Comparison of ENCODE assay signal across 8 cellular contexts in genomic region chr19:2014731-2015610, GRCh38. TPM values are rescaled to one million over a fixed set of nuclear protein-coding genes. Genes with fewer than 3 reads are reported as not detected.
DNase-seq lines count a peak whose midpoint lies in the region; ATAC-seq and TF ChIP-seq lines count a peak whose summit lies in the region.

No MANE protein-coding gene starts in this region.

- DNase-seq in GM06990 (ENCODE audit: extremely low read depth, insufficient read length), result no peak
- DNase-seq in NCI-H2227 (lab: John Stamatoyannopoulos, UW; ENCODE audit: unreplicated experiment), result peak; percentile 51
- DNase-seq in substantia nigra (lab: John Stamatoyannopoulos, UW), result no peak

- peaks cover 41% of the 10 kb centered on the region for H3K4me1 Mint-ChIP-seq in brain

- no peaks in the 10 kb centered on the region for H3K27me3 Mint-ChIP-seq in brain

- peaks cover 35% of the 10 kb centered on the region for H3K36me3 Mint-ChIP-seq in brain

- H3K27me3 ChIP-seq in GM06990 (replicated peaks; ENCODE audit: control insufficient read depth, insufficient read depth, low read length), result no peaks in the 10 kb centered on the region
- no peaks in the 10 kb centered on the region for H3K27me3 ChIP-seq in layer of hippocampus (ENCODE audit: control insufficient read depth, insufficient read depth, low read length)

- ATAC-seq in HG03521 (IDR thresholded peaks at IDR 0.05; ENCODE audit: unreplicated experiment), result no peak
- no peak for ATAC-seq in GM19035 (IDR thresholded peaks at IDR 0.05; ENCODE audit: unreplicated experiment)
- ATAC-seq in HG03039 (IDR thresholded peaks at IDR 0.05; ENCODE audit: unreplicated experiment), result no peak

- TF ChIP-seq CTCF in GM06990 (IDR thresholded peaks at IDR 0.05; ENCODE audit: insufficient read depth, low read length, poor library complexity, severe bottlenecking) (no peak), brain (conservative IDR thresholded peaks at IDR 0.05) (no peak)

- peak overlapping the region; percentile 77 for H3K4me3 ChIP-seq in GM06990 (replicated peaks; ENCODE audit: low read depth, low read length)

- H3K27ac Mint-ChIP-seq in brain, result peak overlapping the region in 3 of 5 experiments; percentile 58 to 83 (median 69)

- H3K27ac ChIP-seq in layer of hippocampus (ENCODE audit: low read depth, low read length) (peak overlapping the region; percentile 77), substantia nigra (ENCODE audit: low read depth, low read length, poor library complexity, severe bottlenecking) (peak overlapping the region; percentile 80)

- peaks cover 0 to 22% (median 8%) of the 10 kb centered on the region in 5 experiments for H3K9me3 Mint-ChIP-seq in brain

- no peaks in the 10 kb centered on the region; the same call in 1 of the 2 replicates for H3K36me3 ChIP-seq in GM06990 (ENCODE audit: control insufficient read depth, insufficient read depth, low read length)

- peak overlapping the region; percentile 69 to 81 (median 77) for H3K4me3 Mint-ChIP-seq in brain

RNA-seq across cellular contexts. Expression of gene BTBD2, which starts 0.5 kb away (rescaled TPM):
- 195 TPM for polyA plus RNA-seq in brain (ENCODE audit: insufficient read depth, low read depth, low replicate concordance)

RNA-seq across cellular contexts. Expression of gene MKNK2, which starts 36.1 kb away (rescaled TPM):
- 64.7 TPM for polyA plus RNA-seq in brain (ENCODE audit: insufficient read depth, low read depth, low replicate concordance)
